ENCODE assay signal across 20 cellular contexts in the genomic region with DNA sequence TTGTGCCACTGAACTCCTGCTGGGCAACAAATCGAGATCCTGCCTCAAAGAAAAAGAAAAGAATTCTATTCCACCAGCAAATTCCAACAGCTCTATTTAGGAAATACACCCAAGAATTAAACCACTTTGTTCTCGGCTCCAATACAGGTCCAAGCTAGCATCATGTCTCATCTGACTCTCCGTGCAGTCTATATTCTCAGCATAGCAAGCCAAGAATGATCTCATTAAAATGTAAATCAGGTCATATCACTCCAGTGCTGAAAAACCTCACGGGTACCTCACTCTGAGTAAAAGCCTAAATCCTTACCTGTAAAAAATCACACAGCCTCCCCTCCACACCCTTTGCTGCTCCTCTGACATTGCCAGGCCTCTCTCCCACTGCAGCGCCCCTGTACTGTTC.
"Had no signal": no experiment of that assay in that cellular context is flagged by ENCODE, and none has a peak within 500 bp of the region (broad histone marks: within the 10 kb centered on the region; RNA-seq: fewer than 3 reads in every experiment).

No MANE protein-coding gene starts in this region.

- H2AFZ ChIP-seq: hepatocyte had no signal

- H3K27ac Mint-ChIP-seq: activated CD4-positive, alpha-beta memory T cell treated with anti-CD3 and anti-CD28 coated beads for 36 hours; activated CD4-positive, alpha-beta T cell treated with anti-CD3 and anti-CD28 coated beads for 36 hours; activated CD8-positive, alpha-beta memory T cell treated with anti-CD3 and anti-CD28 coated beads, Interleukin-2, amount 10 ng/mL, durations not matched to agents 7 days and 5 days; activated naive CD4-positive, alpha-beta T cell treated with anti-CD3 and anti-CD28 coated beads, Interleukin-2, amount 50 U/mL, for 72 hours; activated T-cell treated with anti-CD3 and anti-CD28 coated beads, Interleukin-2, amount 50 U/mL, for 24 hours; naive thymus-derived CD8-positive, alpha-beta T cell had no signal

- H3K9me3 Mint-ChIP-seq: activated CD4-positive, alpha-beta memory T cell treated with anti-CD3 and anti-CD28 coated beads for 36 hours; activated naive CD4-positive, alpha-beta T cell treated with anti-CD3 and anti-CD28 coated beads, Interleukin-2, amount 50 U/mL, for 72 hours; activated T-cell treated with anti-CD3 and anti-CD28 coated beads, Interleukin-2, amount 50 U/mL, for 24 hours; central memory CD8-positive, alpha-beta T cell; naive thymus-derived CD8-positive, alpha-beta T cell had no signal

- H3K27me3 Mint-ChIP-seq: activated CD4-positive, alpha-beta memory T cell treated with anti-CD3 and anti-CD28 coated beads for 36 hours; activated CD4-positive, alpha-beta T cell treated with anti-CD3 and anti-CD28 coated beads for 36 hours; activated CD8-positive, alpha-beta memory T cell treated with anti-CD3 and anti-CD28 coated beads, Interleukin-2, amount 10 ng/mL, durations not matched to agents 7 days and 5 days; activated T-cell treated with anti-CD3 and anti-CD28 coated beads, Interleukin-2, amount 50 U/mL, for 24 hours; central memory CD8-positive, alpha-beta T cell; naive thymus-derived CD8-positive, alpha-beta T cell had no signal

- H3K27ac ChIP-seq: hepatocyte, tibial nerve, WERI-Rb-1 had no signal

- FAIRE-seq: endothelial cell of umbilical vein, small intestine had no signal

- H3K27me3 ChIP-seq: hepatocyte, tibial nerve had no signal

- ATAC-seq: activated CD4-positive, alpha-beta T cell treated with anti-CD3 and anti-CD28 coated beads for 36 hours; activated CD8-positive, alpha-beta memory T cell treated with anti-CD3 and anti-CD28 coated beads, Interleukin-2, amount 10 ng/mL, durations not matched to agents 7 days and 5 days; activated naive CD4-positive, alpha-beta T cell treated with anti-CD3 and anti-CD28 coated beads, Interleukin-2, amount 50 U/mL, for 72 hours; naive thymus-derived CD8-positive, alpha-beta T cell had no signal

- H3K9me3 ChIP-seq: tibial nerve had no signal

- H3K4me2 ChIP-seq: hepatocyte had no signal

- H3K4me3 ChIP-seq: hepatocyte, tibial nerve had no signal

- H3K36me3 ChIP-seq: tibial nerve, WERI-Rb-1 had no signal

- H3K4me3 Mint-ChIP-seq: activated CD4-positive, alpha-beta memory T cell treated with anti-CD3 and anti-CD28 coated beads for 36 hours; activated CD4-positive, alpha-beta T cell treated with anti-CD3 and anti-CD28 coated beads for 36 hours; activated CD8-positive, alpha-beta memory T cell treated with anti-CD3 and anti-CD28 coated beads, Interleukin-2, amount 10 ng/mL, durations not matched to agents 7 days and 5 days; activated T-cell treated with anti-CD3 and anti-CD28 coated beads, Interleukin-2, amount 50 U/mL, for 24 hours; central memory CD8-positive, alpha-beta T cell; naive thymus-derived CD8-positive, alpha-beta T cell had no signal

- DNase-seq: activated CD4-positive, alpha-beta memory T cell treated with anti-CD3 and anti-CD28 coated beads for 36 hours; activated CD4-positive, alpha-beta T cell treated with anti-CD3 and anti-CD28 coated beads for 36 hours; activated CD8-positive, alpha-beta memory T cell treated with anti-CD3 and anti-CD28 coated beads, Interleukin-2, amount 10 ng/mL, durations not matched to agents 7 days and 5 days; activated effector memory CD4-positive, alpha-beta T cell treated with anti-CD3 and anti-CD28 coated beads, Interleukin-2, amount 50 U/mL, for 16 hours; activated T-cell treated with anti-CD3 and anti-CD28 coated beads, Interleukin-2, amount 50 U/mL, for 24 hours; effector CD8-positive, alpha-beta T cell; left ventricle myocardium superior; mesenchymal stem cell; naive thymus-derived CD8-positive, alpha-beta T cell; right cardiac atrium; small intestine; stimulated activated CD4-positive, alpha-beta T cell treated with anti-CD3 and anti-CD28 coated beads, Interleukin-4, amount 100 ng/mL, for 24 hours; stimulated activated naive CD4-positive, alpha-beta T cell; substantia nigra; WERI-Rb-1 had no signal

- H3K36me3 Mint-ChIP-seq: activated CD4-positive, alpha-beta memory T cell treated with anti-CD3 and anti-CD28 coated beads for 36 hours; activated CD8-positive, alpha-beta memory T cell treated with anti-CD3 and anti-CD28 coated beads, Interleukin-2, amount 10 ng/mL, durations not matched to agents 7 days and 5 days; activated naive CD4-positive, alpha-beta T cell treated with anti-CD3 and anti-CD28 coated beads, Interleukin-2, amount 50 U/mL, for 72 hours had no signal
